14 cellular contexts compared by ENCODE assay signal in the genomic region with DNA sequence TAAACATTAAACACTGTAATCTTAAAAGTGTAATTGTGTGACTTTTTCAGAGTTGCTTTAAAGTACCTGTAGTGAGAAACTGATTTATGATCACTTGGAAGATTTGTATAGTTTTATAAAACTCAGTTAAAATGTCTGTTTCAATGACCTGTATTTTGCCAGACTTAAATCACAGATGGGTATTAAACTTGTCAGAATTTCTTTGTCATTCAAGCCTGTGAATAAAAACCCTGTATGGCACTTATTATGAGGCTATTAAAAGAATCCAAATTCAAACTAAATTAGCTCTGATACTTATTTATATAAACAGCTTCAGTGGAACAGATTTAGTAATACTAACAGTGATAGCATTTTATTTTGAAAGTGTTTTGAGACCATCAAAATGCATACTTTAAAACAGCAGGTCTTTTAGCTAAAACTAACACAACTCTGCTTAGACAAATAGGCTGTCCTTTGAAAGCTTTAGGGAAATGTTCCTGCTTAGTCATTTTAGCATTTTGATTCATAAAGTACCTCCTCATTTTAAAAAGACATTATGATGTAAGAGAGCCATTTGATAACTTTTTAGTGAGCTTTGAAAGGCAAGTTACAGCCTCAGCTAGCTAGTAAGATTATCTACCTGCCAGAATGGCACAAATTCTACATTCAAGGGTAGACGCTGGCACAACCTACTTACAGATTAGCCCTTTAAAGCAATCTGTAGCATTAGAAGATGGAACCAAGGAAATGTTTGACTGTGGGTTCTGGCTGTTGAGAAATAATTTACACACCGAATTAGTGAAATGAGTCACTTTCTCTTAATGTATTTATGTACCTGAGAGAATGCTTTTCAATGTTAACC. TPM values are rescaled to one million over a fixed set of nuclear protein-coding genes. Genes with fewer than 3 reads are reported as not detected.
A peak's percentile ranks its signal among the peaks of the same experiment; 100 is the strongest.
DNase-seq lines count a peak whose midpoint lies in the region; ATAC-seq and TF ChIP-seq lines count a peak whose summit lies in the region.
"Had no signal": no experiment of that assay in that cellular context is flagged by ENCODE, and none has a peak within 500 bp of the region (broad histone marks: within the 10 kb centered on the region; RNA-seq: fewer than 3 reads in every experiment).

No MANE protein-coding gene starts in this region.

- H3K36me3 ChIP-seq in neural progenitor cell (peaks cover 5% of the 10 kb centered on the region), stomach (peaks cover 25 to 79% (median 74%) of the 10 kb centered on the region in 4 donors)

- H3K4me2 ChIP-seq in neural progenitor cell = no peak overlapping the region

- H3F3A ChIP-seq in neural progenitor cell (ENCODE audit: low read depth) = peaks cover 67% of the 10 kb centered on the region

- peaks cover 14% of the 10 kb centered on the region for H3K79me2 ChIP-seq in neural progenitor cell (ENCODE audit: low read depth)

- no peak for TF ChIP-seq POLR2A in stomach (IDR thresholded peaks at IDR 0.05)

- H3K36me3 Mint-ChIP-seq in activated CD4-positive, alpha-beta memory T cell treated with anti-CD3 and anti-CD28 coated beads, Interleukin-2, amount 10 ng/mL, durations not matched to agents 7 days and 5 days (ENCODE audit: low read depth) = peaks cover 57% of the 10 kb centered on the region
- peaks cover 27% of the 10 kb centered on the region for H3K36me3 Mint-ChIP-seq in neural progenitor cell
- H3K36me3 Mint-ChIP-seq in glutamatergic neuron (ENCODE audit: unreplicated experiment) = no peaks in the 10 kb centered on the region

- H3K4me1 ChIP-seq in neural progenitor cell (no peaks in the 10 kb centered on the region), stomach (peaks cover 9 to 60% (median 22%) of the 10 kb centered on the region in 4 donors)

- no peak overlapping the region for H3K9ac ChIP-seq in neural progenitor cell

- no peaks in the 10 kb centered on the region for H3K27me3 ChIP-seq in neural progenitor cell
- no peaks in the 10 kb centered on the region for H3K27me3 ChIP-seq in stomach
- H3K27me3 ChIP-seq: foreskin keratinocyte had no signal

- H3K27me3 Mint-ChIP-seq in activated CD4-positive, alpha-beta memory T cell treated with anti-CD3 and anti-CD28 coated beads, Interleukin-2, amount 10 ng/mL, durations not matched to agents 7 days and 5 days = no peaks in the 10 kb centered on the region
- H3K27me3 Mint-ChIP-seq in neural progenitor cell (ENCODE audit: insufficient read depth, low read depth) (no peaks in the 10 kb centered on the region), glutamatergic neuron (ENCODE audit: unreplicated experiment) (no peaks in the 10 kb centered on the region)

- peak; percentile 49 for ATAC-seq in HG02759 (IDR thresholded peaks at IDR 0.05; ENCODE audit: unreplicated experiment)
- ATAC-seq: foreskin keratinocyte had no signal

- peaks cover 25% of the 10 kb centered on the region for H4K20me1 ChIP-seq in neural progenitor cell (ENCODE audit: low read depth)

- no peaks in the 10 kb centered on the region for H3K9me3 Mint-ChIP-seq in activated CD4-positive, alpha-beta memory T cell treated with anti-CD3 and anti-CD28 coated beads, Interleukin-2, amount 10 ng/mL, durations not matched to agents 7 days and 5 days
- H3K9me3 Mint-ChIP-seq in neural progenitor cell (no peaks in the 10 kb centered on the region), glutamatergic neuron (ENCODE audit: unreplicated experiment) (peaks cover 1% of the 10 kb centered on the region)

- peak overlapping the region; percentile 70 for H3K27ac ChIP-seq in neural progenitor cell
- no peak overlapping the region for H3K27ac ChIP-seq in stomach
- H3K27ac ChIP-seq: foreskin keratinocyte had no signal

- WGBS in stomach, 5 donors = 59 to 72% (median 67%) methylated on average over 2 of the region's 2 CpGs

- H3K4me3 ChIP-seq in neural progenitor cell (no peak overlapping the region), stomach (no peak overlapping the region)

- H3K4me1 Mint-ChIP-seq in activated CD4-positive, alpha-beta memory T cell treated with anti-CD3 and anti-CD28 coated beads, Interleukin-2, amount 10 ng/mL, durations not matched to agents 7 days and 5 days = peaks cover 58% of the 10 kb centered on the region
- H3K4me1 Mint-ChIP-seq in neural progenitor cell = peaks cover 14% of the 10 kb centered on the region
- H3K4me1 Mint-ChIP-seq in glutamatergic neuron (ENCODE audit: low read depth, unreplicated experiment) = peaks cover 15% of the 10 kb centered on the region

- POLR2A ChIA-PET in activated CD4-positive, alpha-beta memory T cell treated with anti-CD3 and anti-CD28 coated beads, Interleukin-2, amount 10 ng/mL, durations not matched to agents 7 days and 5 days (lab: Charles Lee) = interaction anchor here (1.6 to 1.7 kb wide), 2 partner anchors 9 to 61 kb away, joined by 5 to 8 read pairs; no protein-coding TSS in a partner anchor

- H2AFZ ChIP-seq in neural progenitor cell (replicated peaks) = no peak overlapping the region

- H3K9me3 ChIP-seq in neural progenitor cell (ENCODE audit: low read depth) = no peaks in the 10 kb centered on the region
- no peaks in the 10 kb centered on the region for H3K9me3 ChIP-seq in stomach

- intact Hi-C loops in stomach (cut with DNase I; ENCODE audit: low total_unique reads) = no loop called here

- no peak for TF ChIP-seq EP300 in stomach (IDR thresholded peaks at IDR 0.05)

- TF ChIP-seq CTCF in neural progenitor cell (IDR thresholded peaks at IDR 0.05) = no peak
- no peak for TF ChIP-seq CTCF in stomach (IDR thresholded peaks at IDR 0.05)
- no peak for TF ChIP-seq CTCF in glutamatergic neuron (IDR thresholded peaks at IDR 0.05; ENCODE audit: partially characterized antibody, unreplicated experiment)

- CTCF ChIA-PET in activated CD4-positive, alpha-beta memory T cell treated with anti-CD3 and anti-CD28 coated beads, Interleukin-2, amount 10 ng/mL, durations not matched to agents 7 days and 5 days (lab: Charles Lee) = interaction anchor here (2.1 kb wide), 1 partner anchor 8 kb away, joined by 4 read pairs; no protein-coding TSS in a partner anchor

- H3K27ac Mint-ChIP-seq in activated CD4-positive, alpha-beta memory T cell treated with anti-CD3 and anti-CD28 coated beads, Interleukin-2, amount 10 ng/mL, durations not matched to agents 7 days and 5 days = peak overlapping the region; percentile 44
- H3K27ac Mint-ChIP-seq in neural progenitor cell (no peak overlapping the region), glutamatergic neuron (ENCODE audit: unreplicated experiment) (no peak overlapping the region)

- DNase-seq in NOMO-1 treated with DMSO at 0.1 percent for 48 hours (lab: John Stamatoyannopoulos, UW; ENCODE audit: unreplicated experiment) (peak; percentile 34), NOMO-1 treated with dmso at 0.1 percent for 144 hours (lab: John Stamatoyannopoulos, UW; ENCODE audit: unreplicated experiment) (no peak), neural progenitor cell (ENCODE audit: low spot score) (no peak), stomach (no peak), NCI-H1694 treated with DMSO at 0.1 percent for 48 hours (lab: John Stamatoyannopoulos, UW) (no peak), glutamatergic neuron (no peak)
- DNase-seq in activated CD4-positive, alpha-beta memory T cell treated with anti-CD3 and anti-CD28 coated beads, Interleukin-2, amount 10 ng/mL, durations not matched to agents 7 days and 5 days = no peak
- DNase-seq: 8988T, cortex of kidney, DMS79, kidney glomerular epithelial cell, NCI-H2227 treated with DMSO at 0.1 percent for 48 hours had no signal

- H3K4me3 Mint-ChIP-seq in activated CD4-positive, alpha-beta memory T cell treated with anti-CD3 and anti-CD28 coated beads, Interleukin-2, amount 10 ng/mL, durations not matched to agents 7 days and 5 days = no peak overlapping the region
- no peak overlapping the region for H3K4me3 Mint-ChIP-seq in neural progenitor cell
- no peak overlapping the region for H3K4me3 Mint-ChIP-seq in glutamatergic neuron (ENCODE audit: unreplicated experiment)

RNA-seq across cellular contexts. Expression of a gene that starts 9.4 kb away (rescaled TPM):
- 100 to 1,000 TPM; 197 to 206 TPM for total RNA-seq in activated CD4-positive, alpha-beta memory T cell treated with anti-CD3 and anti-CD28 coated beads, Interleukin-2, amount 10 ng/mL, durations not matched to agents 7 days and 5 days
- total RNA-seq in neural progenitor cell (ENCODE audit: low replicate concordance) = 147 and 183 TPM in 2 replicates
- total RNA-seq in stomach = 100 to 1,000 TPM in 2 of 5 donors, 10 to 100 TPM in 3; 45.5 to 219 (median 78.1) TPM
- polyA plus RNA-seq in stomach = 100 to 1,000 TPM; 294 to 358 (median 350) TPM
- 93.7 TPM for total RNA-seq in glutamatergic neuron (ENCODE audit: unreplicated experiment)
